28 cellular contexts compared by ENCODE assay signal in the genomic region with DNA sequence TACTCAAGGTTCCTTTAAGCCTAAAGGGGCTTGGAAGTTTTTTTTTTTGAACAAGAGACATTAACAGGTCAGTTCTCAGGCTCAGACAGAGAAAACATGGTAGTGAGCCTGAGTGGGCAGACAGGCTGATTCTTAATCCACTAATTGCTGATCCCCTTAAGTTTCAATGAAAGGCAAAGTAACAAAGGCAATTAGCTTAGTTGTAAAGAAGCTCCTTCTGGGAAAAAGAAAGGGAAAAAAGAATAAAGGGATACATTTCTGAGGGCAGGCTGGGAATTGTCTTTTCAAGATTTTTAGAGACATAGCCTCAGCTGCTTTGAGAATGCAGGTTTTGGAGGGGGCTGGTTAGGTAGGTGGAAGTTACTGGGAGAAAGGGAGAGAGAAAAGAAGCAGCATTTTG.
"Had no signal": no experiment of that assay in that cellular context is flagged by ENCODE, and none has a peak within 500 bp of the region (broad histone marks: within the 10 kb centered on the region; RNA-seq: fewer than 3 reads in every experiment).

No MANE protein-coding gene starts in this region.

- H3K79me2 ChIP-seq: parathyroid adenoma had no signal

- H3K27ac ChIP-seq: coronary artery, esophagus squamous epithelium, heart right ventricle, left lung, parathyroid adenoma, sigmoid colon, spleen, testis, tibial artery had no signal

- FAIRE-seq: endometrium, islet of Langerhans, urothelium cell line had no signal

- H3K9me3 ChIP-seq: esophagus squamous epithelium, heart right ventricle, left lung, sigmoid colon, spleen, testis, tibial artery had no signal

- H3K36me3 Mint-ChIP-seq: naive thymus-derived CD8-positive, alpha-beta T cell; stimulated activated memory B cell treated with anti-CD40 and anti-IgM and Interleukin-4, amounts not matched to agents 10 μg/mL and 1 μg/mL and 100 μg/mL, for 72 hours; type B pancreatic cell had no signal

- H3K27me3 Mint-ChIP-seq: progenitor cell of endocrine pancreas; stimulated activated memory B cell treated with anti-CD40 and anti-IgM and Interleukin-4, amounts not matched to agents 10 μg/mL and 1 μg/mL and 100 μg/mL, for 72 hours had no signal

- H3K36me3 ChIP-seq: esophagus squamous epithelium, heart right ventricle, left lung, sigmoid colon, spleen, tibial artery had no signal

- H3K4me3 ChIP-seq: coronary artery, esophagus squamous epithelium, heart right ventricle, left lung, sigmoid colon, spleen, testis, tibial artery had no signal

- H2AFZ ChIP-seq: parathyroid adenoma had no signal

- H3K27ac Mint-ChIP-seq: naive thymus-derived CD8-positive, alpha-beta T cell; progenitor cell of endocrine pancreas; stimulated activated memory B cell treated with anti-CD40 and anti-IgM and Interleukin-4, amounts not matched to agents 10 μg/mL and 1 μg/mL and 100 μg/mL, for 72 hours; type B pancreatic cell had no signal

- H3K4me1 Mint-ChIP-seq: stimulated activated memory B cell treated with anti-CD40 and anti-IgM and Interleukin-4, amounts not matched to agents 10 μg/mL and 1 μg/mL and 100 μg/mL, for 72 hours had no signal

- DNase-seq: dermis blood vessel endothelial cell; effector memory CD4-positive, alpha-beta T cell; erythroblast; esophagus squamous epithelium; foreskin melanocyte; glutamatergic neuron; heart right ventricle; hippocampal formation; left cardiac atrium; left lung; mesendoderm; naive thymus-derived CD8-positive, alpha-beta T cell; right cardiac atrium; sigmoid colon; spleen; stimulated activated CD4-positive, alpha-beta T cell treated with anti-CD3 and anti-CD28 coated beads, Interleukin-4, amount 100 ng/mL, for 4 hours; stimulated activated naive CD8-positive, alpha-beta T cell treated with anti-CD3 and anti-CD28 coated beads, Interleukin-15, Interleukin-2, amounts not matched to agents 100 U/mL and 50 U/mL, for 24 hours; substantia nigra; testis; tibial artery had no signal

- H3K27me3 ChIP-seq: heart right ventricle, left lung, sigmoid colon, spleen, testis, tibial artery had no signal

- H3K4me3 Mint-ChIP-seq: naive thymus-derived CD8-positive, alpha-beta T cell; stimulated activated memory B cell treated with anti-CD40 and anti-IgM and Interleukin-4, amounts not matched to agents 10 μg/mL and 1 μg/mL and 100 μg/mL, for 72 hours; type B pancreatic cell had no signal

- H3K9me3 Mint-ChIP-seq: naive thymus-derived CD8-positive, alpha-beta T cell; stimulated activated memory B cell treated with anti-CD40 and anti-IgM and Interleukin-4, amounts not matched to agents 10 μg/mL and 1 μg/mL and 100 μg/mL, for 72 hours; type B pancreatic cell had no signal

- ATAC-seq: heart right ventricle; left cardiac atrium; left lung; naive thymus-derived CD8-positive, alpha-beta T cell; right cardiac atrium; stimulated activated memory B cell treated with anti-CD40 and anti-IgM and Interleukin-4, amounts not matched to agents 10 μg/mL and 1 μg/mL and 100 μg/mL, for 72 hours; stimulated activated naive CD8-positive, alpha-beta T cell treated with anti-CD3 and anti-CD28 coated beads, Interleukin-15, Interleukin-2, amounts not matched to agents 100 U/mL and 50 U/mL, for 24 hours had no signal

- H3K4me1 ChIP-seq: heart right ventricle, left lung, parathyroid adenoma, sigmoid colon, spleen, testis, tibial artery had no signal
